18 cellular contexts compared by ENCODE assay signal in genomic region chr12:109124878-109125648, GRCh38. TPM values are rescaled to one million over a fixed set of nuclear protein-coding genes. Genes with fewer than 3 reads are reported as not detected.
DNase-seq lines count a peak whose midpoint lies in the region; ATAC-seq and TF ChIP-seq lines count a peak whose summit lies in the region.
"Had no signal": no experiment of that assay in that cellular context is flagged by ENCODE, and none has a peak within 500 bp of the region (broad histone marks: within the 10 kb centered on the region; RNA-seq: fewer than 3 reads in every experiment).

No MANE protein-coding gene starts in this region.

- TF ChIP-seq CTCF in WTC11 (IDR thresholded peaks at IDR 0.05) (no peak), psoas muscle (IDR thresholded peaks at IDR 0.05) (no peak)

- peaks cover 0 to 19% of the 10 kb centered on the region in 2 donors for H3K36me3 ChIP-seq in psoas muscle (ENCODE audit: insufficient read depth in 1 of 2, low read depth in 1 of 2)
- peaks cover 10 to 18% of the 10 kb centered on the region in 2 donors for H3K36me3 ChIP-seq in stomach smooth muscle (ENCODE audit: control insufficient read depth in 2 of 2, insufficient read depth in 2 of 2, low read length in 2 of 2)
- H3K36me3 ChIP-seq: BLaER1 treated with 17β-estradiol and CSF1 and Interleukin-3, amounts not matched to agents 10 nM and 100 nM had no signal

- H3K27me3 ChIP-seq in right cardiac atrium (ENCODE audit: control insufficient read depth, insufficient read depth) (no peaks in the 10 kb centered on the region), psoas muscle (ENCODE audit: insufficient read depth in 3 of 3, low read length in 2 of 3) (no peaks in the 10 kb centered on the region), stomach smooth muscle (ENCODE audit: control insufficient read depth in 1 of 2, insufficient read depth in 2 of 2, low read length in 2 of 2) (no peaks in the 10 kb centered on the region)
- H3K27me3 ChIP-seq: BLaER1 treated with 17β-estradiol and CSF1 and Interleukin-3, amounts not matched to agents 10 nM and 100 nM had no signal

- H3K4me3 Mint-ChIP-seq in WTC11 = no peak overlapping the region
- H3K4me3 Mint-ChIP-seq: CD8-positive, alpha-beta memory T cell had no signal

- H3K27ac ChIP-seq in right cardiac atrium (ENCODE audit: low read length) (peak overlapping the region; percentile 70), psoas muscle (peak overlapping the region; percentile 96), stomach smooth muscle (ENCODE audit: low read length) (peak overlapping the region; percentile 18)
- H3K27ac ChIP-seq: BLaER1 treated with 17β-estradiol and CSF1 and Interleukin-3, amounts not matched to agents 10 nM and 100 nM had no signal

- DNase-seq in WTC11 (ENCODE audit: low spot score) = no peak
- no peak for DNase-seq in right cardiac atrium
- DNase-seq in psoas muscle = no peak
- no peak for DNase-seq in epidermal melanocyte (ENCODE audit: insufficient read length, low spot score)
- DNase-seq in amniotic stem cell (lab: John Stamatoyannopoulos, UW) = no peak
- DNase-seq: CD8-positive, alpha-beta memory T cell; EL; GOT3; NCI-H1105 treated with DMSO at 0.1 percent for 48 hours; NCI-H1694; NCI-H2081 treated with DMSO at 0.1 percent for 48 hours; NCI-H774 had no signal

- ATAC-seq in WTC11 = no peak
- ATAC-seq in right cardiac atrium = no peak
- peak; percentile 40 to 67 (median 62) for ATAC-seq in psoas muscle
- ATAC-seq in GM21825 (IDR thresholded peaks at IDR 0.05; ENCODE audit: unreplicated experiment) = no peak
- ATAC-seq: GM12878, HCT116, K562 had no signal

- H3K9me3 ChIP-seq in right cardiac atrium (ENCODE audit: control insufficient read depth, low read length) = no peaks in the 10 kb centered on the region
- H3K9me3 ChIP-seq in psoas muscle = no peaks in the 10 kb centered on the region
- no peaks in the 10 kb centered on the region for H3K9me3 ChIP-seq in stomach smooth muscle (ENCODE audit: control insufficient read depth in 2 of 2, low read length in 2 of 2)
- H3K9me3 ChIP-seq: BLaER1 treated with 17β-estradiol and CSF1 and Interleukin-3, amounts not matched to agents 10 nM and 100 nM had no signal

- H3K4me1 ChIP-seq in right cardiac atrium (ENCODE audit: control insufficient read depth, insufficient read depth, low read length) (peaks cover 12% of the 10 kb centered on the region), psoas muscle (peaks cover 81% of the 10 kb centered on the region), stomach smooth muscle (ENCODE audit: control insufficient read depth, insufficient read depth, low read length) (peaks cover 10% of the 10 kb centered on the region)

- H3K4me1 Mint-ChIP-seq in WTC11 = peaks cover 13% of the 10 kb centered on the region
- H3K4me1 Mint-ChIP-seq: CD8-positive, alpha-beta memory T cell had no signal

- CTCF ChIA-PET in WTC11 (lab: Charles Lee) = interaction anchor here (1.0 to 2.3 kb wide), 2 partner anchors 13 to 269 kb away, joined by 3 to 8 read pairs; no protein-coding TSS in a partner anchor

- intact Hi-C loops in right cardiac atrium (cut with DNase I) = no loop called here
- intact Hi-C loops in psoas muscle (cut with DNase I) = no loop called here

- H3K36me3 Mint-ChIP-seq in WTC11 = no peaks in the 10 kb centered on the region
- H3K36me3 Mint-ChIP-seq: CD8-positive, alpha-beta memory T cell had no signal

- no peak overlapping the region for H3K9ac ChIP-seq in stomach smooth muscle (ENCODE audit: low read length in 2 of 2)
- H3K9ac ChIP-seq: BLaER1 treated with 17β-estradiol and CSF1 and Interleukin-3, amounts not matched to agents 10 nM and 100 nM had no signal

- H3K27me3 Mint-ChIP-seq in WTC11 (ENCODE audit: low read depth) = no peaks in the 10 kb centered on the region; the same call in 1 of the 2 replicates

- H3K4me3 ChIP-seq in right cardiac atrium (ENCODE audit: low read length) = no peak overlapping the region
- H3K4me3 ChIP-seq in psoas muscle = peak overlapping the region; percentile 29
- H3K4me3 ChIP-seq in stomach smooth muscle (ENCODE audit: low read length in 2 of 2) = no peak overlapping the region
- H3K4me3 ChIP-seq: BLaER1 treated with 17β-estradiol and CSF1 and Interleukin-3, amounts not matched to agents 10 nM and 100 nM; GM12878; K562 had no signal

- POLR2A ChIA-PET in WTC11 (lab: Charles Lee) = no interaction called here

- H3K9me3 Mint-ChIP-seq in WTC11 = no peaks in the 10 kb centered on the region
- H3K9me3 Mint-ChIP-seq: CD8-positive, alpha-beta memory T cell had no signal

- WGBS in right cardiac atrium = 74% methylated on average over 12 of the region's 12 CpGs
- 47 to 58% (median 49%) methylated on average over 12 of the region's 12 CpGs for WGBS in psoas muscle, 3 donors

- H3K27ac Mint-ChIP-seq in WTC11 = peak overlapping the region; percentile 23; the same call in 1 of the 2 replicates

TF ChIP-seq in WTC11, 78 proteins besides CTCF, POLR2A, EP300 and RAD21 (continues in another document):
- TF ChIP-seq RELA (CRISPR knock-in tag; IDR thresholded peaks at IDR 0.05; ENCODE audit: borderline replicate concordance) = no peak
- TF ChIP-seq TEAD1 (CRISPR knock-in tag; IDR thresholded peaks at IDR 0.05) = no peak
- no peak for TF ChIP-seq ATF1 (CRISPR knock-in tag; IDR thresholded peaks at IDR 0.05)
- TF ChIP-seq AFF4 (CRISPR knock-in tag; IDR thresholded peaks at IDR 0.05; ENCODE audit: borderline replicate concordance) = no peak
- TF ChIP-seq, protein P1, sequence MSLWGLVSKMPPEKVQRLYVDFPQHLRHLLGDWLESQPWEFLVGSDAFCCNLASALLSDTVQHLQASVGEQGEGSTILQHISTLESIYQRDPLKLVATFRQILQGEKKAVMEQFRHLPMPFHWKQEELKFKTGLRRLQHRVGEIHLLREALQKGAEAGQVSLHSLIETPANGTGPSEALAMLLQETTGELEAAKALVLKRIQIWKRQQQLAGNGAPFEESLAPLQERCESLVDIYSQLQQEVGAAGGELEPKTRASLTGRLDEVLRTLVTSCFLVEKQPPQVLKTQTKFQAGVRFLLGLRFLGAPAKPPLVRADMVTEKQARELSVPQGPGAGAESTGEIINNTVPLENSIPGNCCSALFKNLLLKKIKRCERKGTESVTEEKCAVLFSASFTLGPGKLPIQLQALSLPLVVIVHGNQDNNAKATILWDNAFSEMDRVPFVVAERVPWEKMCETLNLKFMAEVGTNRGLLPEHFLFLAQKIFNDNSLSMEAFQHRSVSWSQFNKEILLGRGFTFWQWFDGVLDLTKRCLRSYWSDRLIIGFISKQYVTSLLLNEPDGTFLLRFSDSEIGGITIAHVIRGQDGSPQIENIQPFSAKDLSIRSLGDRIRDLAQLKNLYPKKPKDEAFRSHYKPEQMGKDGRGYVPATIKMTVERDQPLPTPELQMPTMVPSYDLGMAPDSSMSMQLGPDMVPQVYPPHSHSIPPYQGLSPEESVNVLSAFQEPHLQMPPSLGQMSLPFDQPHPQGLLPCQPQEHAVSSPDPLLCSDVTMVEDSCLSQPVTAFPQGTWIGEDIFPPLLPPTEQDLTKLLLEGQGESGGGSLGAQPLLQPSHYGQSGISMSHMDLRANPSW (CRISPR knock-in tag; conservative IDR thresholded peaks at IDR 0.05; ENCODE audit: low read depth) = no peak
- no peak for TF ChIP-seq TP53 (CRISPR knock-in tag; IDR thresholded peaks at IDR 0.05)

RNA-seq across cellular contexts. Expression of gene ACACB, which starts 8.7 kb away (rescaled TPM):
- total RNA-seq in WTC11 (2021) = 20.0 to 21.6 TPM (median 20.9 TPM) in 3 replicates
- 100 to 1,000 TPM in 3 of 4 donors, 10 to 100 TPM in 1; 94.9 to 128 (median 116) TPM for total RNA-seq in right cardiac atrium
- polyA plus RNA-seq in right cardiac atrium = 87.1 TPM
- total RNA-seq in psoas muscle = 100 to 1,000 TPM; 113 to 503 (median 331) TPM
- polyA plus RNA-seq in psoas muscle = 100 to 1,000 TPM in 2 of 3 donors, 10 to 100 TPM in 1; 27.0 to 275 (median 136) TPM

RNA-seq across cellular contexts. Expression of gene UNG, which starts 27.7 kb away (rescaled TPM):
- total RNA-seq in WTC11 (2021) (125 to 135 TPM (median 127 TPM) in 3 replicates), right cardiac atrium (10 to 100 TPM; 10.3 to 16.6 (median 13.2) TPM), psoas muscle (10 to 100 TPM; 40.4 to 68.9 (median 42.1) TPM)
- polyA plus RNA-seq in right cardiac atrium (10.3 TPM), psoas muscle (10 to 100 TPM; 34.3 to 93.1 (median 36.7) TPM)

RNA-seq across cellular contexts. Expression of gene ALKBH2, which starts 31.8 kb away (rescaled TPM):
- total RNA-seq in WTC11 (2021) (15.2 to 20.7 TPM (median 19.8 TPM) in 3 replicates), right cardiac atrium (10 to 100 TPM in 1 of 4 donors, 1 to 10 TPM in 3; 7.4 to 12.2 (median 7.6) TPM), psoas muscle (10 to 100 TPM in 3 of 4 donors, 1 to 10 TPM in 1; 7.3 to 25.3 (median 17.7) TPM)
- polyA plus RNA-seq in right cardiac atrium (12.2 TPM), psoas muscle (10 to 100 TPM; 28.0 to 50.4 (median 28.5) TPM)

Comparison
In these comparisons a context has a peak if more than half of its experiments do, and no peak if none do; other contexts are left out.
1. ATAC-seq: peak in psoas muscle (4 of 4); none in WTC11 (single experiment), right cardiac atrium (0 of 2) and GM21825 (single experiment).
2. H3K27ac ChIP-seq: peak in every context shown above with its lines; median percentile 96 in psoas muscle; 70 in right cardiac atrium; 18 in stomach smooth muscle.